Comparison of ENCODE assay signal across 16 cellular contexts in the genomic region with DNA sequence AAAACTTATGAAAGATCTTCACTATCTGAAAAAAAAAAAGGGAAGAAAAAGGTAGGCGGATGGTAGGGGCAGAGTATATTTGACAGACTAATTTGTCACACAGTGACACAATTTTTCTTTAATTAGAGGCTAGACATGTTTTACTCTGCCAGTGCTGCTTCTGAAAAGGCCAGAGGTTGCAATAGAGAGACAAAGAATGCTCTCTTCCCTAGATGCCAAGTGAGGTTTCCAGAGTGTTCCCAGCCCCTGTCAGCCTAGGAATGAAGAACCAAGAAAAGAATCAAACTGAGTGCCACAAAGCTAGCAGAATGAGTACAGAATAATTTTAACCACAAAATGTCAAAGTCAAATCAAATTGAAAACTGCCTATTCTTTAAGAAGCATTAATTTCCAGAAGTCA. TPM values are rescaled to one million over a fixed set of nuclear protein-coding genes. Genes with fewer than 3 reads are reported as not detected.
DNase-seq lines count a peak whose midpoint lies in the region; ATAC-seq and FAIRE-seq lines count a peak whose summit lies in the region.
"Had no signal": no experiment of that assay in that cellular context is flagged by ENCODE, and none has a peak within 500 bp of the region (broad histone marks: within the 10 kb centered on the region; RNA-seq: fewer than 3 reads in every experiment).

No MANE protein-coding gene starts in this region.

- DNase-seq in activated naive CD8-positive, alpha-beta T cell treated with anti-CD3 and anti-CD28 coated beads for 36 hours = no peak
- no peak for DNase-seq in central memory CD8-positive, alpha-beta T cell (ENCODE audit: low spot score in 2 of 2)
- DNase-seq in superior temporal gyrus (ENCODE audit: extremely low spot score) (peak; percentile 48), GDM1 (lab: John Stamatoyannopoulos, UW) (no peak), NCI-H510A treated with DMSO at 0.1 percent for 48 hours (lab: John Stamatoyannopoulos, UW) (no peak)
- DNase-seq: activated CD4-positive, CD25-positive, alpha-beta regulatory T cell treated with anti-CD3 and anti-CD28 coated beads, Interleukin-2, amount 50 U/mL, for 72 hours; activated effector memory CD4-positive, alpha-beta T cell treated with Interleukin-2 at 50 U/mL for 16 hours; amniotic stem cell; foreskin keratinocyte; Kasumi-1; NCI-H187; NCI-H345; right cardiac atrium had no signal

- peak; percentile 9 for FAIRE-seq in islet of Langerhans (lab: Jason Lieb, UNC)
- FAIRE-seq: keratinocyte had no signal

- H3K9me3 Mint-ChIP-seq in activated naive CD8-positive, alpha-beta T cell (ENCODE audit: low read depth) = no peaks in the 10 kb centered on the region
- no peaks in the 10 kb centered on the region for H3K9me3 Mint-ChIP-seq in activated naive CD8-positive, alpha-beta T cell treated with anti-CD3 and anti-CD28 coated beads for 36 hours
- H3K9me3 Mint-ChIP-seq in central memory CD8-positive, alpha-beta T cell = no peaks in the 10 kb centered on the region

- peak overlapping the region; percentile 77 for H3K27ac Mint-ChIP-seq in activated naive CD8-positive, alpha-beta T cell
- no peak overlapping the region for H3K27ac Mint-ChIP-seq in activated naive CD8-positive, alpha-beta T cell treated with anti-CD3 and anti-CD28 coated beads for 36 hours
- peak overlapping the region; percentile 46 for H3K27ac Mint-ChIP-seq in central memory CD8-positive, alpha-beta T cell (ENCODE audit: low read depth)

- H3K27me3 Mint-ChIP-seq in activated naive CD8-positive, alpha-beta T cell = no peaks in the 10 kb centered on the region
- no peaks in the 10 kb centered on the region for H3K27me3 Mint-ChIP-seq in activated naive CD8-positive, alpha-beta T cell treated with anti-CD3 and anti-CD28 coated beads for 36 hours
- no peaks in the 10 kb centered on the region for H3K27me3 Mint-ChIP-seq in central memory CD8-positive, alpha-beta T cell

- ATAC-seq in central memory CD8-positive, alpha-beta T cell (replicated peaks; ENCODE audit: extremely low read depth, poor library complexity, severe bottlenecking) = no peak
- ATAC-seq: foreskin keratinocyte had no signal

- H3K36me3 Mint-ChIP-seq in activated naive CD8-positive, alpha-beta T cell = peaks cover 3% of the 10 kb centered on the region
- peaks cover 30% of the 10 kb centered on the region for H3K36me3 Mint-ChIP-seq in activated naive CD8-positive, alpha-beta T cell treated with anti-CD3 and anti-CD28 coated beads for 36 hours
- H3K36me3 Mint-ChIP-seq in central memory CD8-positive, alpha-beta T cell (ENCODE audit: insufficient read depth) = peaks cover 56% of the 10 kb centered on the region

- peak overlapping the region; percentile 3 for H3K4me3 Mint-ChIP-seq in activated naive CD8-positive, alpha-beta T cell
- H3K4me3 Mint-ChIP-seq in activated naive CD8-positive, alpha-beta T cell treated with anti-CD3 and anti-CD28 coated beads for 36 hours = no peak overlapping the region
- no peak overlapping the region for H3K4me3 Mint-ChIP-seq in central memory CD8-positive, alpha-beta T cell

- peaks cover 46% of the 10 kb centered on the region for H3K4me1 Mint-ChIP-seq in activated naive CD8-positive, alpha-beta T cell (ENCODE audit: low read depth)
- peaks cover 34% of the 10 kb centered on the region for H3K4me1 Mint-ChIP-seq in activated naive CD8-positive, alpha-beta T cell treated with anti-CD3 and anti-CD28 coated beads for 36 hours
- H3K4me1 Mint-ChIP-seq in central memory CD8-positive, alpha-beta T cell = peaks cover 41% of the 10 kb centered on the region

RNA-seq across cellular contexts. Expression of a gene that starts 13.0 kb away (rescaled TPM):
- total RNA-seq in activated naive CD8-positive, alpha-beta T cell treated with anti-CD3 and anti-CD28 coated beads for 36 hours = 10 to 100 TPM; 88.8 to 91.6 TPM

RNA-seq across cellular contexts. Expression of a gene that starts 18.1 kb away (rescaled TPM):
- total RNA-seq in activated naive CD8-positive, alpha-beta T cell treated with anti-CD3 and anti-CD28 coated beads for 36 hours = 10 to 100 TPM; 21.0 to 23.8 TPM
